Comparison of ENCODE assay signal across 8 cellular contexts in the genomic region with DNA sequence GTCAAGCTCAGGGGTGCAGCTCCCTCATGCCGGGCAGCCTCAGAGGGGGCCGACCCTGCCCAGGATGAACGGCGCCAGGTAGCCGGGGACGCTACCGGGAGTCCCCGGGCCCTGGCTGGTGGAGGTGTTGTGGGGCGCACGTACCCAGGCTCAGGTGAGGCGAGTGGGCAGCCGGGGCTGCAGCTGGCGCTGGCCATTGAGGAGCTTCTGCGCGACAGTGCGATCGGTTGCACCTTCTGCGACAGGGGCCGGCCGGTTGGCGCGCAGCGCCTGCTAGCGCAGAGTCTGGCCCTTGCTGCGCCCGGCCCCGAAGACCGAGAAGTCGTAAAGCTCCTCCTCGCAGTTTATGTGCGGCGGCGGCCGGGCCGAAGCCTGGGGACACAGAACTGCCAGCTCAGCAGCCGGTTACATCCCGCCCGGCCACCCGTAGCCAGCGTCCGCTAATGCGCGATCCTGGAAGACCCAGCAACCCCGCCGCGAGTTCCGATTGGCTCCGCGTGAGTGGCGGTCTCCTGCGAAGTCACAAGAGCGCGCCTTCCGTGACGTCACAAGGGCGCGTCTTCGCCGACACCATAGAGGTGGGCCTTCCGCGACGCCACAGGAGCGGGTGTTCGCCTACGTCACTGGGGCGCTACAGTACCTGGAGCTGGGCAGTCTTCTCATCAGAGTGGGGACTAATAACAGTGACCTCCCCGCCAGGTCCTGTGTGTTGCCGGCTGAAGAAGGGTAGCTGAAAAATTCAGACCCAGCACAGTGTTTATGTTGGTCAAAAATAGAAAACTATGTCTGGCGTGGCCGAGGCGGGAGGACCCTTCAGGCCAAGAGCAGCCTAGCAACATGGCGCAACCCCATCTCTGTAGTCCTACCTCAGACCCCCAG.
DNase-seq lines count a peak whose midpoint lies in the region; ATAC-seq and TF ChIP-seq lines count a peak whose summit lies in the region.
"Not testable (repeated sequence)": the region's sequence is repeated elsewhere in the genome, so short reads cannot be mapped to it uniquely, and the experiment has no call there.

No MANE protein-coding gene starts in this region.

- H3K27me3 Mint-ChIP-seq in T-cell, progenitor cell of endocrine pancreas: not testable (repeated sequence)

- H3K4me1 ChIP-seq in left ventricle myocardium inferior: peaks cover 23% of the 10 kb centered on the region

- peaks cover 0 to 23% (median 22%) of the 10 kb centered on the region in 3 donors for H3K4me1 Mint-ChIP-seq in T-cell
- H3K4me1 Mint-ChIP-seq in progenitor cell of endocrine pancreas (ENCODE audit: low read depth): not testable (repeated sequence)

- H3K4me3 Mint-ChIP-seq in T-cell (peak overlapping the region; percentile 88 to 93 (median 91)), progenitor cell of endocrine pancreas (ENCODE audit: low read depth) (peak overlapping the region; percentile 91)

- CTCF ChIA-PET in T-cell (lab: Charles Lee): interaction anchor here in 1 of 2 donors (0.6 kb wide), 1 partner anchor 1700 kb away, joined by 3 read pairs; no protein-coding TSS in a partner anchor

- not testable (repeated sequence) for H3K27me3 ChIP-seq in left ventricle myocardium inferior (ENCODE audit: low read depth)

- H3K36me3 ChIP-seq in left ventricle myocardium inferior: not testable (repeated sequence)

- DNase-seq in GM13977 (ENCODE audit: low spot score) (peak; percentile 89), NCI-H146 (lab: John Stamatoyannopoulos, UW) (peak; percentile 98), T-cell (peak; percentile 94 to 99 (median 97)), amygdala (lab: John Stamatoyannopoulos, UW) (peak; percentile 44 to 100 (median 94)), left ventricle myocardium inferior (peak; percentile 99), progenitor cell of endocrine pancreas (ENCODE audit: low spot score, unreplicated experiment) (peak; percentile 96), ureter (ENCODE audit: low spot score) (peak; percentile 97)

- H3K36me3 Mint-ChIP-seq in T-cell; progenitor cell of endocrine pancreas (ENCODE audit: insufficient read depth): not testable (repeated sequence)

- ATAC-seq in HG02870 (IDR thresholded peaks at IDR 0.05; ENCODE audit: unreplicated experiment) (peak; percentile 100), T-cell (replicated peaks in 1 of 4) (peak; percentile 97 to 99 (median 98))

- peak overlapping the region; percentile 89 for H3K27ac ChIP-seq in left ventricle myocardium inferior (replicated peaks)

- intact Hi-C loops in left ventricle myocardium inferior (cut with micrococcal nuclease): not testable (repeated sequence)

- not testable (repeated sequence) for TF ChIP-seq CTCF in GM13977 (IDR thresholded peaks at IDR 0.05; ENCODE audit: extremely low read depth, insufficient read depth, missing control alignments); left ventricle myocardium inferior (IDR thresholded peaks at IDR 0.05; ENCODE audit: borderline replicate concordance)
- peak; percentile 18 for TF ChIP-seq CTCF in progenitor cell of endocrine pancreas (IDR thresholded peaks at IDR 0.05; ENCODE audit: unreplicated experiment)

- H3K27ac Mint-ChIP-seq in T-cell (peak overlapping the region; percentile 90 to 97), progenitor cell of endocrine pancreas (peak overlapping the region; percentile 99)

- H3K9me3 ChIP-seq in left ventricle myocardium inferior (replicated peaks): not testable (repeated sequence)

- peak overlapping the region; percentile 95 for H3K4me3 ChIP-seq in left ventricle myocardium inferior

- not testable (repeated sequence) for H3K9me3 Mint-ChIP-seq in T-cell; progenitor cell of endocrine pancreas (ENCODE audit: low read depth)

- in situ Hi-C loops in GM13977 (cut with MboI; ENCODE audit: low pct_unique_long_range_greater_than_20kb, low sequenced_read_pairs, unreplicated experiment): not testable (repeated sequence)

- POLR2A ChIA-PET in T-cell (lab: Charles Lee): interaction anchor here (0.6 kb wide), 2 partner anchors 967 to 1749 kb away, joined by 4 to 8 read pairs; no protein-coding TSS in a partner anchor

Comparison
In these comparisons a context has a peak if more than half of its experiments do, and no peak if none do; other contexts are left out.
1. Peak in every context shown above with its lines: DNase-seq, ATAC-seq, H3K4me3 ChIP-seq and H3K27ac ChIP-seq.